In genomic region chr21:42496120-42496838, GRCh38 we compare ENCODE assay signal across 1 cellular context.
TF ChIP-seq lines count a peak whose summit lies in the region.

Gene RSPH1 (minus strand): TSS chr21:42496224. CDS start chr21:42496186, 38 bp downstream.

TF ChIP-seq in HepG2, 621 proteins besides CTCF, POLR2A, EP300 and RAD21 (continued from another document and continues in another):
- TF ChIP-seq ATF1 (CRISPR knock-in tag; IDR thresholded peaks at IDR 0.05) (peak; percentile 76), E2F1 (CRISPR knock-in tag; IDR thresholded peaks at IDR 0.05) (no peak), NR0B2 (CRISPR knock-in tag; IDR thresholded peaks at IDR 0.05) (no peak), ZNF713 (CRISPR knock-in tag; IDR thresholded peaks at IDR 0.05) (no peak), SP140L (CRISPR knock-in tag; IDR thresholded peaks at IDR 0.05; ENCODE audit: borderline replicate concordance) (no peak), NBN (conservative IDR thresholded peaks at IDR 0.05) (no peak), ZBTB14 (CRISPR knock-in tag; IDR thresholded peaks at IDR 0.05) (no peak), BCLAF1 (IDR thresholded peaks at IDR 0.05) (no peak), NFATC3 (CRISPR knock-in tag; IDR thresholded peaks at IDR 0.05) (no peak), DMAP1 (CRISPR knock-in tag; IDR thresholded peaks at IDR 0.05) (no peak), MLLT10 (CRISPR knock-in tag; IDR thresholded peaks at IDR 0.05) (no peak), ZNF362 (CRISPR knock-in tag; IDR thresholded peaks at IDR 0.05; ENCODE audit: borderline replicate concordance) (no peak), CEBPG (CRISPR knock-in tag; IDR thresholded peaks at IDR 0.05) (no peak), PAWR (CRISPR knock-in tag; IDR thresholded peaks at IDR 0.05; ENCODE audit: borderline replicate concordance) (no peak), THAP8 (CRISPR knock-in tag; IDR thresholded peaks at IDR 0.05; ENCODE audit: borderline replicate concordance) (no peak), XRCC5 (optimal IDR thresholded peaks at IDR 0.05; ENCODE audit: low read length) (no peak), HNRNPL (IDR thresholded peaks at IDR 0.05; ENCODE audit: low read depth, low read length) (peak; percentile 70; the same call in 1 of the 2 replicates), HOXD1 (CRISPR knock-in tag; IDR thresholded peaks at IDR 0.05) (no peak), HMGXB3 (CRISPR knock-in tag; IDR thresholded peaks at IDR 0.05; ENCODE audit: borderline replicate concordance) (peak; percentile 93), DR1 (CRISPR knock-in tag; IDR thresholded peaks at IDR 0.05) (no peak), THYN1 (CRISPR knock-in tag; IDR thresholded peaks at IDR 0.05; ENCODE audit: borderline replicate concordance, low read depth) (no peak), AGO2 (optimal IDR thresholded peaks at IDR 0.05; ENCODE audit: low read depth, low read length) (no peak), ZBTB40 (IDR thresholded peaks at IDR 0.05) (no peak), ZBTB40 (CRISPR knock-in tag; IDR thresholded peaks at IDR 0.05) (peak; percentile 44; the same call in 1 of the 2 replicates), ZNF232 (CRISPR knock-in tag; IDR thresholded peaks at IDR 0.05; ENCODE audit: borderline replicate concordance) (no peak), ZNF205 (CRISPR knock-in tag; IDR thresholded peaks at IDR 0.05) (no peak), POGK (CRISPR knock-in tag; conservative IDR thresholded peaks at IDR 0.05) (peak; percentile 67; the same call in 1 of the 2 replicates), TFAP4 (IDR thresholded peaks at IDR 0.05; ENCODE audit: borderline replicate concordance, low read depth) (no peak), GTF2F1 (IDR thresholded peaks at IDR 0.05; ENCODE audit: low read length) (no peak), IKZF1 (IDR thresholded peaks at IDR 0.05) (no peak), MXD3 (CRISPR knock-in tag; IDR thresholded peaks at IDR 0.05) (no peak), ZNF777 (CRISPR knock-in tag; IDR thresholded peaks at IDR 0.05) (no peak)
